Comparison of ENCODE assay signal across 12 cellular contexts in the genomic region with DNA sequence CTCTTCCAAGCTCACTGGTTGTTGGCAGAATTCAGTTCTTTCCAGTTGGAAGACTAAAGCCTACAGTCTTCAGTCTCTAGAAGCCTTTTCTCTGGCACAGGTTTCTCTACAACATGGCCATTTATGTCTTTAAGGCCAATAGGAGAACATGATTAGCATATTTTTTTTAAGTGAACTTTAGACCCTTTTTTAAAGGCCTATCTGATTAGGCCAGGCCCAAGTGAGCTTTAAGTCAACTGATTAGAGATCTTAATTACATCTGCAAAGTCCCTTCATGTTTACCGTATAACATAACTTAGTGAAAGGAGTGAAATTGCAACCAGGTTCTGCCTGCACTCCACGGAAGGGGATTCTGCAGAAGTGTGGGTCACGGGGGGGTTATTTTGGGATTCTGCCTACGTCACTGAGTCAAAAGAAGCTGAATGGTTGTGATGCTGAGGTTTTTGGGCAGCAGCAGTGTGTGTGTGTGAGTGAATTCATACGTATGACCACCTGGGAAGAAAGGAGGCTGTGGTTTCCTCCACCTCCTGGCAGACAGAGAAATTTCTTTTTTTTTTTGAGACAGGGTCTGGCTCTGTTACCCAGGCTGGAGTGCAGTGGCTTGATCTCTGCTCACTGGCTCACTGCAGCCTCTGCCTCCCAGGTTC. TPM values are rescaled to one million over a fixed set of nuclear protein-coding genes. Genes with fewer than 3 reads are reported as not detected.
DNase-seq lines count a peak whose midpoint lies in the region; ATAC-seq and TF ChIP-seq lines count a peak whose summit lies in the region.
"Had no signal": no experiment of that assay in that cellular context is flagged by ENCODE, and none has a peak within 500 bp of the region (broad histone marks: within the 10 kb centered on the region; RNA-seq: fewer than 3 reads in every experiment).

No MANE protein-coding gene starts in this region.

- no peak for TF ChIP-seq CTCF in psoas muscle (IDR thresholded peaks at IDR 0.05)

- DNase-seq in central memory CD4-positive, alpha-beta T cell: peak; percentile 62
- DNase-seq in NOMO-1 treated with dmso at 0.1 percent for 144 hours (lab: John Stamatoyannopoulos, UW; ENCODE audit: unreplicated experiment) (no peak), kidney tubule cell (ENCODE audit: low spot score) (no peak), pons (ENCODE audit: low spot score) (no peak), psoas muscle (no peak)
- DNase-seq: C1 segment of cervical spinal cord; HCEC 1CT; stimulated activated CD4-positive, alpha-beta T cell treated with anti-CD3 and anti-CD28 coated beads, Interleukin-12 subunit alpha, Interleukin-12 subunit beta, amount 100 ng/mL, for 4 hours had no signal

- H3K27me3 ChIP-seq in BLaER1 treated with 17β-estradiol and CSF1 and Interleukin-3, amounts not matched to agents 10 nM and 100 nM: no peaks in the 10 kb centered on the region
- H3K27me3 ChIP-seq in psoas muscle (ENCODE audit: insufficient read depth in 3 of 3, low read length in 2 of 3): no peaks in the 10 kb centered on the region
- H3K27me3 ChIP-seq: SJSA1 had no signal

- H3K4me2 ChIP-seq in BLaER1 treated with 17β-estradiol and CSF1 and Interleukin-3, amounts not matched to agents 10 nM and 100 nM: peak overlapping the region in 6 of 11 experiments; percentile 5 to 53 (median 43); a peak in 10 of 22 replicates

- H4K20me1 ChIP-seq in BLaER1 treated with 17β-estradiol and CSF1 and Interleukin-3, amounts not matched to agents 10 nM and 100 nM: peaks cover 0 to 77% (median 28%) of the 10 kb centered on the region in 11 experiments; a peak in 14 of 22 replicates

- no peak overlapping the region for H3K4me3 ChIP-seq in BLaER1 treated with 17β-estradiol and CSF1 and Interleukin-3, amounts not matched to agents 10 nM and 100 nM
- no peak overlapping the region for H3K4me3 ChIP-seq in psoas muscle
- H3K4me3 ChIP-seq: SJSA1 had no signal

- H3K36me3 ChIP-seq in BLaER1 treated with 17β-estradiol and CSF1 and Interleukin-3, amounts not matched to agents 10 nM and 100 nM: peaks cover 0 to 79% (median 60%) of the 10 kb centered on the region in 11 experiments; a peak in 20 of 22 replicates
- no peaks in the 10 kb centered on the region for H3K36me3 ChIP-seq in psoas muscle (ENCODE audit: insufficient read depth in 1 of 2, low read depth in 1 of 2)
- H3K36me3 ChIP-seq: SJSA1 had no signal

- intact Hi-C loops in psoas muscle (cut with DNase I): no loop called here

- H3K9me3 ChIP-seq in BLaER1 treated with 17β-estradiol and CSF1 and Interleukin-3, amounts not matched to agents 10 nM and 100 nM (replicated peaks in 1 of 11): peaks cover 0 to 8% (median 6%) of the 10 kb centered on the region in 11 experiments; a peak in 10 of 22 replicates
- H3K9me3 ChIP-seq in psoas muscle: no peaks in the 10 kb centered on the region
- H3K9me3 ChIP-seq: SJSA1 had no signal

- no peak overlapping the region for H3K9ac ChIP-seq in BLaER1 treated with 17β-estradiol and CSF1 and Interleukin-3, amounts not matched to agents 10 nM and 100 nM

- peaks cover 8 to 49% (median 36%) of the 10 kb centered on the region in 10 experiments; a peak in 19 of 20 replicates for H3K4me1 ChIP-seq in BLaER1 treated with 17β-estradiol and CSF1 and Interleukin-3, amounts not matched to agents 10 nM and 100 nM
- H3K4me1 ChIP-seq in psoas muscle: no peaks in the 10 kb centered on the region

- peak overlapping the region in 6 of 11 experiments; percentile 8 to 48 (median 17); a peak in 7 of 22 replicates for H3K27ac ChIP-seq in BLaER1 treated with 17β-estradiol and CSF1 and Interleukin-3, amounts not matched to agents 10 nM and 100 nM
- no peak overlapping the region for H3K27ac ChIP-seq in psoas muscle
- H3K27ac ChIP-seq: SJSA1 had no signal

- 74 to 93% (median 89%) methylated on average over 5 of the region's 5 CpGs for WGBS in psoas muscle, 3 donors

- ATAC-seq in GM18868 (IDR thresholded peaks at IDR 0.05; ENCODE audit: unreplicated experiment): peak; percentile 90
- peak; percentile 63 for ATAC-seq in HG03469 (IDR thresholded peaks at IDR 0.05; ENCODE audit: unreplicated experiment)
- ATAC-seq in psoas muscle: no peak

RNA-seq across cellular contexts. Expression of gene ALOX5AP, which starts 31.7 kb away (rescaled TPM):
- 1 to 10 TPM; 3.8 to 5.7 (median 5.3) TPM for total RNA-seq in psoas muscle
- polyA plus RNA-seq in psoas muscle: 10 to 100 TPM in 1 of 3 donors, 1 to 10 TPM in 2; 2.5 to 12.2 (median 3.2) TPM

Comparison
In these comparisons a context has a peak if more than half of its experiments do, and no peak if none do; other contexts are left out.
1. ATAC-seq: peak in GM18868 (single experiment) and HG03469 (single experiment); none in psoas muscle (0 of 4).